In genomic region chr9:109401990-109402318, GRCh38 we compare ENCODE assay signal across 20 cellular contexts.
DNase-seq lines count a peak whose midpoint lies in the region; ATAC-seq and TF ChIP-seq lines count a peak whose summit lies in the region.
"Had no signal": no experiment of that assay in that cellular context is flagged by ENCODE, and none has a peak within 500 bp of the region (broad histone marks: within the 10 kb centered on the region; RNA-seq: fewer than 3 reads in every experiment).

No MANE protein-coding gene starts in this region.

- no peaks in the 10 kb centered on the region for H3K79me2 ChIP-seq in mammary epithelial cell (ENCODE audit: insufficient read depth, low read length)

- CTCF ChIA-PET in MCF 10A (lab: Yijun Ruan, JAX), result interaction anchor here (0.6 to 1.6 kb wide), 16 partner anchors 8 to 1901 kb away, joined by 3 to 13 read pairs (median 4); no protein-coding TSS in a partner anchor
- CTCF ChIA-PET in mammary epithelial cell (lab: Charles Lee; ENCODE audit: low non-redundant PET), result no interaction called here

- TF ChIP-seq CTCF in MCF 10A (IDR thresholded peaks at IDR 0.05; ENCODE audit: unreplicated experiment), result no peak
- TF ChIP-seq CTCF in breast epithelium (IDR thresholded peaks at IDR 0.05), result no peak
- TF ChIP-seq CTCF in mammary epithelial cell (conservative IDR thresholded peaks at IDR 0.05 in 1 of 2, IDR thresholded peaks at IDR 0.05 in 1 of 2; ENCODE audit: extremely low read depth in 1 of 2, insufficient read depth in 1 of 2, low read depth in 1 of 2, low read length in 2 of 2), result no peak
- TF ChIP-seq CTCF in upper lobe of right lung (IDR thresholded peaks at IDR 0.05), result no peak
- TF ChIP-seq CTCF in prostate gland (IDR thresholded peaks at IDR 0.05), result no peak

- WGBS in mammary epithelial cell (ENCODE audit: low coverage, missing lambda C conversion rate), result 75% methylated on average over 4 of the region's 4 CpGs
- 51% methylated on average over 4 of the region's 4 CpGs for WGBS in prostate gland

- H3K9me3 Mint-ChIP-seq in MCF 10A (ENCODE audit: unreplicated experiment), result no peaks in the 10 kb centered on the region
- H3K9me3 Mint-ChIP-seq: activated CD4-positive, alpha-beta memory T cell treated with anti-CD3 and anti-CD28 coated beads for 36 hours; nephron; stimulated activated effector memory CD8-positive, alpha-beta T cell treated with anti-CD3 and anti-CD28 coated beads, Interleukin-12 subunit alpha, Interleukin-12 subunit beta, amount 100 ng/mL, for 72 hours had no signal

- DNase-seq in MCF 10A (ENCODE audit: unreplicated experiment) (no peak), breast epithelium (ENCODE audit: low spot score in 2 of 2) (no peak), M059J (ENCODE audit: low read depth) (peak; percentile 10), mammary epithelial cell (peak; percentile 40), upper lobe of right lung (no peak), prostate gland (ENCODE audit: low spot score) (no peak)
- DNase-seq in effector CD8-positive, alpha-beta T cell (lab: John Stamatoyannopoulos, UW), result no peak
- DNase-seq: DMS79 treated with DMSO at 0.1 percent for 48 hours, KG1, NCI-H2171 had no signal

- TF ChIP-seq POLR2A in breast epithelium (IDR thresholded peaks at IDR 0.05), result no peak
- TF ChIP-seq POLR2A in prostate gland (IDR thresholded peaks at IDR 0.05), result no peak

- intact Hi-C loops in MCF 10A (cut with micrococcal nuclease), result loop anchor here (1.0 to 2.0 kb wide), 6 partner anchors 67 to 219 kb away; partner anchors contain the start of gene EPB41L4B
- intact Hi-C loops in breast epithelium (cut with DNase I; ENCODE audit: low total_unique reads), result no loop called here
- intact Hi-C loops in mammary epithelial cell (cut with micrococcal nuclease), result loop anchor here (1.0 to 10.0 kb wide), 7 partner anchors 67 to 552 kb away; no protein-coding TSS in a partner anchor
- intact Hi-C loops in upper lobe of right lung (cut with DNase I), result no loop called here
- intact Hi-C loops in prostate gland (cut with DNase I), result no loop called here

- H3K9ac ChIP-seq in mammary epithelial cell (ENCODE audit: insufficient read depth, low read length), result no peak overlapping the region
- H3K9ac ChIP-seq: BLaER1 had no signal

- no peaks in the 10 kb centered on the region for H3K36me3 ChIP-seq in breast epithelium
- peaks cover 28% of the 10 kb centered on the region for H3K36me3 ChIP-seq in mammary epithelial cell (ENCODE audit: insufficient read depth, low read length)
- peaks cover 8% of the 10 kb centered on the region for H3K36me3 ChIP-seq in upper lobe of right lung
- no peaks in the 10 kb centered on the region for H3K36me3 ChIP-seq in prostate gland
- H3K36me3 ChIP-seq: BLaER1, ovary had no signal

- no peaks in the 10 kb centered on the region for H3K27me3 Mint-ChIP-seq in MCF 10A (ENCODE audit: insufficient read depth, unreplicated experiment)

- BruUV-seq in MCF 10A (replicated peaks; lab: Mats Ljungman, UMichigan) (no TSS peak), mammary epithelial cell (replicated peaks; lab: Mats Ljungman, UMichigan) (no TSS peak)

- H3K27ac ChIP-seq in breast epithelium, result no peak overlapping the region
- H3K27ac ChIP-seq in mammary epithelial cell (ENCODE audit: insufficient read depth, low read depth, low read length), result no peak overlapping the region
- H3K27ac ChIP-seq in upper lobe of right lung, result no peak overlapping the region
- no peak overlapping the region for H3K27ac ChIP-seq in prostate gland
- H3K27ac ChIP-seq: BLaER1, ovary, right atrium auricular region, RWPE1, SK-N-MC had no signal

- H3K9me3 ChIP-seq in breast epithelium (no peaks in the 10 kb centered on the region), mammary epithelial cell (replicated peaks; ENCODE audit: insufficient read depth, low read length) (no peaks in the 10 kb centered on the region), upper lobe of right lung (no peaks in the 10 kb centered on the region), prostate gland (no peaks in the 10 kb centered on the region)
- H3K9me3 ChIP-seq: BLaER1, Caco-2, ovary, right atrium auricular region had no signal

- H3K36me3 Mint-ChIP-seq in MCF 10A (ENCODE audit: insufficient read depth, unreplicated experiment), result peaks cover 44% of the 10 kb centered on the region
- H3K36me3 Mint-ChIP-seq: activated CD4-positive, alpha-beta memory T cell treated with anti-CD3 and anti-CD28 coated beads for 36 hours; stimulated activated effector memory CD8-positive, alpha-beta T cell treated with anti-CD3 and anti-CD28 coated beads, Interleukin-12 subunit alpha, Interleukin-12 subunit beta, amount 100 ng/mL, for 72 hours had no signal

- no peak overlapping the region for H3K4me3 Mint-ChIP-seq in MCF 10A (ENCODE audit: unreplicated experiment)
- H3K4me3 Mint-ChIP-seq: activated CD4-positive, alpha-beta memory T cell treated with anti-CD3 and anti-CD28 coated beads for 36 hours; nephron; stimulated activated effector memory CD8-positive, alpha-beta T cell treated with anti-CD3 and anti-CD28 coated beads, Interleukin-12 subunit alpha, Interleukin-12 subunit beta, amount 100 ng/mL, for 72 hours had no signal

- no peaks in the 10 kb centered on the region for H4K20me1 ChIP-seq in mammary epithelial cell (ENCODE audit: insufficient read depth, low read length)
- H4K20me1 ChIP-seq: BLaER1 had no signal

- ATAC-seq in upper lobe of right lung (peak; percentile 9), GM18502 (IDR thresholded peaks at IDR 0.05; ENCODE audit: poor library complexity, unreplicated experiment) (no peak)
- ATAC-seq: stimulated activated effector memory CD8-positive, alpha-beta T cell treated with anti-CD3 and anti-CD28 coated beads, Interleukin-12 subunit alpha, Interleukin-12 subunit beta, amount 100 ng/mL, for 72 hours had no signal

- H3K4me1 ChIP-seq in breast epithelium (no peaks in the 10 kb centered on the region), mammary epithelial cell (ENCODE audit: insufficient read depth, low read length) (no peaks in the 10 kb centered on the region), upper lobe of right lung (no peaks in the 10 kb centered on the region), prostate gland (replicated peaks) (no peaks in the 10 kb centered on the region)
- H3K4me1 ChIP-seq: Caco-2, right atrium auricular region had no signal

- dilution Hi-C loops in mammary epithelial cell (cut with HindIII; ENCODE audit: low sequenced_read_pairs), result no loop called here

- peak overlapping the region; percentile 85 for H3K27ac Mint-ChIP-seq in MCF 10A (ENCODE audit: low read depth, unreplicated experiment)
- H3K27ac Mint-ChIP-seq: activated CD4-positive, alpha-beta memory T cell treated with anti-CD3 and anti-CD28 coated beads for 36 hours; nephron; stimulated activated effector memory CD8-positive, alpha-beta T cell treated with anti-CD3 and anti-CD28 coated beads, Interleukin-12 subunit alpha, Interleukin-12 subunit beta, amount 100 ng/mL, for 72 hours had no signal

- H3K27me3 ChIP-seq in breast epithelium (no peaks in the 10 kb centered on the region), mammary epithelial cell (ENCODE audit: insufficient read depth, low read length) (no peaks in the 10 kb centered on the region), upper lobe of right lung (no peaks in the 10 kb centered on the region), prostate gland (replicated peaks; ENCODE audit: insufficient read depth) (no peaks in the 10 kb centered on the region)
- H3K27me3 ChIP-seq: BLaER1, ovary, right atrium auricular region had no signal

- H3K4me1 Mint-ChIP-seq in MCF 10A (ENCODE audit: insufficient read depth, unreplicated experiment), result no peaks in the 10 kb centered on the region
- H3K4me1 Mint-ChIP-seq: nephron had no signal

- in situ Hi-C loops in mammary epithelial cell (cut with MboI; ENCODE audit: low sequenced_read_pairs in 2 of 2), result no loop called here

- no peak overlapping the region for H3K4me2 ChIP-seq in mammary epithelial cell (ENCODE audit: insufficient read depth, low read depth, low read length)
- H3K4me2 ChIP-seq: BLaER1 had no signal

- H2AFZ ChIP-seq in mammary epithelial cell (ENCODE audit: low read depth, low read length), result no peak overlapping the region

- H3K4me3 ChIP-seq in breast epithelium (no peak overlapping the region), mammary epithelial cell (replicated peaks in 1 of 3; ENCODE audit: insufficient read depth in 1 of 3, low read depth in 2 of 3, low read length in 3 of 3) (no peak overlapping the region), upper lobe of right lung (no peak overlapping the region), prostate gland (no peak overlapping the region)
- H3K4me3 ChIP-seq: BLaER1, ovary, right atrium auricular region, SK-N-MC had no signal

- POLR2A ChIA-PET in MCF 10A (lab: Yijun Ruan, JAX), result no interaction called here

Comparison
In these comparisons a context has a peak if more than half of its experiments do, and no peak if none do; other contexts are left out.
1. DNase-seq: peak in M059J (single experiment) and mammary epithelial cell (single experiment); none in MCF 10A (single experiment), breast epithelium (0 of 2), upper lobe of right lung (single experiment), effector CD8-positive, alpha-beta T cell (single experiment) and prostate gland (single experiment).
2. intact Hi-C loops: an anchor here in MCF 10A (1.0 to 2.0 kb wide) and mammary epithelial cell (1.0 to 10.0 kb wide); none called in breast epithelium, upper lobe of right lung and prostate gland.